In genomic region chr2:184743096-184743495, GRCh38 we compare ENCODE assay signal across 20 cellular contexts.
"Had no signal": no experiment of that assay in that cellular context is flagged by ENCODE, and none has a peak within 500 bp of the region (broad histone marks: within the 10 kb centered on the region; RNA-seq: fewer than 3 reads in every experiment).

No MANE protein-coding gene starts in this region.

- ATAC-seq: left ventricle myocardium superior; lower lobe of right lung; naive thymus-derived CD8-positive, alpha-beta T cell; psoas muscle; right cardiac atrium; stimulated activated naive B cell treated with anti-CD40 and anti-IgM and Interleukin-4, amounts not matched to agents 10 μg/mL and 1 μg/mL and 100 μg/mL, for 72 hours; upper lobe of right lung had no signal

- H3K4me3 ChIP-seq: dorsolateral prefrontal cortex, lower lobe of right lung, ovary, psoas muscle, sigmoid colon, skin epidermis, spleen, thoracic aorta, transverse colon, upper lobe of right lung, uterus had no signal

- H3K9me3 Mint-ChIP-seq: stimulated activated naive B cell treated with anti-CD40 and anti-IgM and Interleukin-4, amounts not matched to agents 10 μg/mL and 1 μg/mL and 100 μg/mL, for 72 hours; stimulated activated naive CD8-positive, alpha-beta T cell treated with anti-CD3 and anti-CD28 coated beads, Interleukin-15, Interleukin-2, amounts not matched to agents 100 ng/mL and 50 ng/mL, for 24 hours had no signal

- H3K9me3 ChIP-seq: lower lobe of right lung, ovary, psoas muscle, sigmoid colon, spleen, thoracic aorta, transverse colon, upper lobe of right lung, uterus had no signal

- H3K36me3 ChIP-seq: lower lobe of right lung, ovary, sigmoid colon, spleen, thoracic aorta, transverse colon, upper lobe of right lung, uterus had no signal

- H3K4me3 Mint-ChIP-seq: naive thymus-derived CD8-positive, alpha-beta T cell; stimulated activated naive B cell treated with anti-CD40 and anti-IgM and Interleukin-4, amounts not matched to agents 10 μg/mL and 1 μg/mL and 100 μg/mL, for 72 hours; stimulated activated naive CD8-positive, alpha-beta T cell treated with anti-CD3 and anti-CD28 coated beads, Interleukin-15, Interleukin-2, amounts not matched to agents 100 ng/mL and 50 ng/mL, for 24 hours had no signal

- H3K27ac ChIP-seq: dorsolateral prefrontal cortex, lower lobe of right lung, ovary, psoas muscle, sigmoid colon, skin epidermis, spleen, thoracic aorta, transverse colon, upper lobe of right lung, uterus had no signal

- H3K27ac Mint-ChIP-seq: naive thymus-derived CD8-positive, alpha-beta T cell; stimulated activated naive B cell treated with anti-CD40 and anti-IgM and Interleukin-4, amounts not matched to agents 10 μg/mL and 1 μg/mL and 100 μg/mL, for 72 hours; stimulated activated naive CD8-positive, alpha-beta T cell treated with anti-CD3 and anti-CD28 coated beads, Interleukin-15, Interleukin-2, amounts not matched to agents 100 ng/mL and 50 ng/mL, for 24 hours had no signal

- H3K27me3 ChIP-seq: dorsolateral prefrontal cortex, ovary, sigmoid colon, spleen, transverse colon, upper lobe of right lung, uterus had no signal

- H3K4me1 Mint-ChIP-seq: naive thymus-derived CD8-positive, alpha-beta T cell; stimulated activated naive B cell treated with anti-CD40 and anti-IgM and Interleukin-4, amounts not matched to agents 10 μg/mL and 1 μg/mL and 100 μg/mL, for 72 hours had no signal

- H3K36me3 Mint-ChIP-seq: naive thymus-derived CD8-positive, alpha-beta T cell; stimulated activated naive B cell treated with anti-CD40 and anti-IgM and Interleukin-4, amounts not matched to agents 10 μg/mL and 1 μg/mL and 100 μg/mL, for 72 hours had no signal

- H3K4me1 ChIP-seq: lower lobe of right lung, psoas muscle, sigmoid colon, spleen, transverse colon, upper lobe of right lung, uterus had no signal

- DNase-seq: dorsolateral prefrontal cortex; effector CD4-positive, alpha-beta T cell; left ventricle myocardium superior; lower lobe of right lung; naive thymus-derived CD8-positive, alpha-beta T cell; occipital lobe; ovary; posterior cingulate gyrus; psoas muscle; right cardiac atrium; sigmoid colon; spleen; stimulated activated CD4-positive, alpha-beta T cell treated with anti-CD3 and anti-CD28 coated beads, Interleukin-4, amount 100 ng/mL, for 4 hours; stimulated activated naive B cell treated with anti-CD40 and anti-IgM and Interleukin-4, amounts not matched to agents 10 μg/mL and 1 μg/mL and 100 μg/mL, for 72 hours; transverse colon; upper lobe of right lung; uterus had no signal

- H3K27me3 Mint-ChIP-seq: naive thymus-derived CD8-positive, alpha-beta T cell; stimulated activated naive B cell treated with anti-CD40 and anti-IgM and Interleukin-4, amounts not matched to agents 10 μg/mL and 1 μg/mL and 100 μg/mL, for 72 hours; stimulated activated naive CD8-positive, alpha-beta T cell treated with anti-CD3 and anti-CD28 coated beads, Interleukin-15, Interleukin-2, amounts not matched to agents 100 ng/mL and 50 ng/mL, for 24 hours had no signal
